In genomic region chr14:49770212-49770817, GRCh38 we compare ENCODE assay signal across 1 cellular context.
A peak's percentile ranks its signal among the peaks of the same experiment; 100 is the strongest.
TF ChIP-seq lines count a peak whose summit lies in the region.

No MANE protein-coding gene starts in this region.

TF ChIP-seq in K562, 482 proteins besides CTCF, POLR2A, EP300 and RAD21 (continued from another document):
- TF ChIP-seq FOXA3 (CRISPR knock-in tag; conservative IDR thresholded peaks at IDR 0.05 in 1 of 2, IDR thresholded peaks at IDR 0.05 in 1 of 2), result peak; percentile 78 to 86; a peak in 3 of 4 replicates
- TF ChIP-seq UBTF (IDR thresholded peaks at IDR 0.05; ENCODE audit: borderline replicate concordance in 1 of 2, low read depth in 2 of 2, low read length in 2 of 2), result no peak
TF ChIP-seq in K562: peak in this region for 3.
